In the genomic region with DNA sequence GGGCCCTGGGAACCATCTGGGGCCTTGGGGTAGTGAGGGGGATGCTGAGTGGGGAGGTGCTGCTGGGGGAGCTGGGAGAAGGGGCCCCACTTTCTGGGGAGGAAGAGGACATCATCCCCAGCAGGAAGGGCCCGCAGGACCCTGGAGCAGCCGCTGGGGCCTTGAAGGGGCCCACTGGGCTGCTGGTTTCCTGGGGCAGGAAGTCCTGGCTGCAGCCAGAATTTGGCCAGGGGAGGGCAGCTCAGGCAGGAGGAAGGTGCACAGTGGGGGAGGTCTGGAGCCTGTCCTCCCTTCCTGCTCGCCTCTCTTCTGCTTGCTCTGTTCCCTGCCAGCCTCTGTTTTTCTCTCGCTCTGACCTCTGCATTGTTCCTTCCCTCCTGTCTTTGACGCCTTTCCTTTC, we compare ENCODE assay signal across 13 cellular contexts. TPM values are rescaled to one million over a fixed set of nuclear protein-coding genes. Genes with fewer than 3 reads are reported as not detected.
DNase-seq lines count a peak whose midpoint lies in the region; ATAC-seq and TF ChIP-seq lines count a peak whose summit lies in the region.
"Had no signal": no experiment of that assay in that cellular context is flagged by ENCODE, and none has a peak within 500 bp of the region (broad histone marks: within the 10 kb centered on the region; RNA-seq: fewer than 3 reads in every experiment).

No MANE protein-coding gene starts in this region.

- H3K9me3 ChIP-seq in endodermal cell (ENCODE audit: control insufficient read depth, low read length), result no peaks in the 10 kb centered on the region

- H3K4me1 Mint-ChIP-seq in endodermal cell (peaks cover 15% of the 10 kb centered on the region), nephron (peaks cover 48% of the 10 kb centered on the region)
- H3K4me1 Mint-ChIP-seq: activated naive CD4-positive, alpha-beta T cell treated with anti-CD3 and anti-CD28 coated beads, Interleukin-2, amount 50 U/mL, for 24 hours; stimulated activated memory B cell treated with anti-CD40 and anti-IgM and Interleukin-4, amounts not matched to agents 10 μg/mL and 1 μg/mL and 100 μg/mL, for 72 hours had no signal

- no peak overlapping the region for H3K9ac ChIP-seq in endodermal cell (ENCODE audit: extremely low read depth, low read length, poor library complexity, severe bottlenecking)

- H3K4me3 ChIP-seq in endodermal cell (ENCODE audit: low read length), result no peak overlapping the region

- H3K27ac ChIP-seq in endodermal cell (ENCODE audit: low read depth, low read length), result peak overlapping the region; percentile 52
- H3K27ac ChIP-seq: C4-2B had no signal

- in situ Hi-C loops in G401 (cut with HindIII; ENCODE audit: low sequenced_read_pairs), result no loop called here

- ATAC-seq in GM18517 (IDR thresholded peaks at IDR 0.05; ENCODE audit: unreplicated experiment) (no peak), GM18498 (IDR thresholded peaks at IDR 0.05; ENCODE audit: unreplicated experiment) (no peak)
- ATAC-seq: stimulated activated memory B cell treated with anti-CD40 and anti-IgM and Interleukin-4, amounts not matched to agents 10 μg/mL and 1 μg/mL and 100 μg/mL, for 72 hours had no signal

- H3K36me3 Mint-ChIP-seq in endodermal cell (ENCODE audit: low read depth), result no peaks in the 10 kb centered on the region
- no peaks in the 10 kb centered on the region for H3K36me3 Mint-ChIP-seq in nephron (ENCODE audit: low read depth)
- H3K36me3 Mint-ChIP-seq: activated naive CD4-positive, alpha-beta T cell treated with anti-CD3 and anti-CD28 coated beads, Interleukin-2, amount 50 U/mL, for 24 hours; stimulated activated memory B cell treated with anti-CD40 and anti-IgM and Interleukin-4, amounts not matched to agents 10 μg/mL and 1 μg/mL and 100 μg/mL, for 72 hours had no signal

- DNase-seq in G401 (ENCODE audit: low spot score) (peak; percentile 30), NOMO-1 treated with dmso at 0.1 percent for 144 hours (lab: John Stamatoyannopoulos, UW; ENCODE audit: unreplicated experiment) (peak; percentile 29), endodermal cell (peak; percentile 84), NCI-H146 (lab: John Stamatoyannopoulos, UW) (no peak)
- no peak for DNase-seq in activated CD4-positive, alpha-beta T cell treated with anti-CD3 and anti-CD28 coated beads for 4 hours
- DNase-seq: NCI-H2029, SHP77 had no signal

- no peaks in the 10 kb centered on the region for H3K9me3 Mint-ChIP-seq in endodermal cell
- no peaks in the 10 kb centered on the region for H3K9me3 Mint-ChIP-seq in nephron
- H3K9me3 Mint-ChIP-seq: activated naive CD4-positive, alpha-beta T cell treated with anti-CD3 and anti-CD28 coated beads, Interleukin-2, amount 50 U/mL, for 24 hours; stimulated activated memory B cell treated with anti-CD40 and anti-IgM and Interleukin-4, amounts not matched to agents 10 μg/mL and 1 μg/mL and 100 μg/mL, for 72 hours had no signal

- 24 to 41% methylated on average over 2 to 5 of the region's 5 CpGs for WGBS in endodermal cell (ENCODE audit: insufficient coverage in 1 of 2, insufficient read length in 1 of 2), 2 experiments

- H3K4me3 Mint-ChIP-seq in endodermal cell, result no peak overlapping the region
- H3K4me3 Mint-ChIP-seq in nephron, result no peak overlapping the region
- H3K4me3 Mint-ChIP-seq: activated naive CD4-positive, alpha-beta T cell treated with anti-CD3 and anti-CD28 coated beads, Interleukin-2, amount 50 U/mL, for 24 hours; stimulated activated memory B cell treated with anti-CD40 and anti-IgM and Interleukin-4, amounts not matched to agents 10 μg/mL and 1 μg/mL and 100 μg/mL, for 72 hours had no signal

- no peaks in the 10 kb centered on the region for H3K36me3 ChIP-seq in endodermal cell (ENCODE audit: control insufficient read depth, insufficient read depth, low read length)

- H3K27me3 Mint-ChIP-seq in endodermal cell (ENCODE audit: insufficient read depth), result no peaks in the 10 kb centered on the region
- peaks cover 8% of the 10 kb centered on the region for H3K27me3 Mint-ChIP-seq in nephron (ENCODE audit: low read depth)
- H3K27me3 Mint-ChIP-seq: activated naive CD4-positive, alpha-beta T cell treated with anti-CD3 and anti-CD28 coated beads, Interleukin-2, amount 50 U/mL, for 24 hours had no signal

- H3K27ac Mint-ChIP-seq in endodermal cell, result peak overlapping the region; percentile 20
- peak overlapping the region; percentile 39 to 84 (median 83) for H3K27ac Mint-ChIP-seq in nephron
- H3K27ac Mint-ChIP-seq: activated naive CD4-positive, alpha-beta T cell treated with anti-CD3 and anti-CD28 coated beads, Interleukin-2, amount 50 U/mL, for 24 hours; stimulated activated memory B cell treated with anti-CD40 and anti-IgM and Interleukin-4, amounts not matched to agents 10 μg/mL and 1 μg/mL and 100 μg/mL, for 72 hours had no signal

- TF ChIP-seq CTCF in endodermal cell (conservative IDR thresholded peaks at IDR 0.05), result peak; percentile 38
- TF ChIP-seq CTCF in nephron (IDR thresholded peaks at IDR 0.05; ENCODE audit: unreplicated experiment in 3 of 3), result no peak

- no peaks in the 10 kb centered on the region for H3K4me1 ChIP-seq in endodermal cell (ENCODE audit: control insufficient read depth, insufficient read depth, low read length)

- H3K27me3 ChIP-seq in endodermal cell (ENCODE audit: control insufficient read depth, insufficient read depth, low read length, poor library complexity, severe bottlenecking), result no peaks in the 10 kb centered on the region

RNA-seq across cellular contexts. Expression of a gene that starts 23.8 kb away (rescaled TPM):
- total RNA-seq in G401 (2014; rRNA removed; shearing (Covaris generic)), result 7.1 and 13.6 TPM in 2 replicates
- total RNA-seq in endodermal cell, result 1 to 10 TPM; 5.6 to 6.0 TPM
- polyA plus RNA-seq in endodermal cell (2013, experiment 1 of 2), result 1.5 TPM
- 1.2 TPM for polyA plus RNA-seq in endodermal cell (2013, experiment 2 of 2)

RNA-seq across cellular contexts. Expression of a gene that starts 51.5 kb away (rescaled TPM):
- total RNA-seq in G401 (2014; rRNA removed; shearing (Covaris generic)), result 0.75 and 1.3 TPM in 2 replicates
- not detected for total RNA-seq in endodermal cell
- 0.11 TPM for polyA plus RNA-seq in endodermal cell (2013, experiment 1 of 2)
- not detected for polyA plus RNA-seq in endodermal cell (2013, experiment 2 of 2)

Comparison
In these comparisons a context has a peak if more than half of its experiments do, and no peak if none do; other contexts are left out.
1. DNase-seq: peak in G401 (single experiment), NOMO-1 treated with dmso at 0.1 percent for 144 hours (single experiment) and endodermal cell (single experiment); none in activated CD4-positive, alpha-beta T cell treated with anti-CD3 and anti-CD28 coated beads for 4 hours (0 of 2) and NCI-H146 (single experiment).